15 cellular contexts compared by ENCODE assay signal in genomic region chr17:48294193-48294909, GRCh38.
DNase-seq lines count a peak whose midpoint lies in the region; ATAC-seq and TF ChIP-seq lines count a peak whose summit lies in the region.
"Had no signal": no experiment of that assay in that cellular context is flagged by ENCODE, and none has a peak within 500 bp of the region (broad histone marks: within the 10 kb centered on the region; RNA-seq: fewer than 3 reads in every experiment).

No MANE protein-coding gene starts in this region.

- no peak overlapping the region for H3K4me2 ChIP-seq in PC-9

- POLR2A ChIA-PET in PC-9 (lab: Charles Lee; ENCODE audit: unreplicated experiment) = no interaction called here

- peaks cover 45% of the 10 kb centered on the region for H3K4me1 Mint-ChIP-seq in activated naive CD4-positive, alpha-beta T cell treated with anti-CD3 and anti-CD28 coated beads, Interleukin-2, amount 10 ng/mL, durations not matched to agents 7 days and 5 days
- peaks cover 37% of the 10 kb centered on the region for H3K4me1 Mint-ChIP-seq in type B pancreatic cell (ENCODE audit: unreplicated experiment)

- H3K36me3 Mint-ChIP-seq in activated naive CD4-positive, alpha-beta T cell treated with anti-CD3 and anti-CD28 coated beads, Interleukin-2, amount 10 ng/mL, durations not matched to agents 7 days and 5 days = peaks cover 19% of the 10 kb centered on the region
- no peaks in the 10 kb centered on the region for H3K36me3 Mint-ChIP-seq in type B pancreatic cell

- intact Hi-C loops in PC-9 (cut with micrococcal nuclease; ENCODE audit: unreplicated experiment) = no loop called here

- peak overlapping the region; percentile 90 for H3K27ac Mint-ChIP-seq in activated naive CD4-positive, alpha-beta T cell treated with anti-CD3 and anti-CD28 coated beads, Interleukin-2, amount 10 ng/mL, durations not matched to agents 7 days and 5 days
- H3K27ac Mint-ChIP-seq in type B pancreatic cell = peak overlapping the region; percentile 79

- no peak overlapping the region for H3K4me3 ChIP-seq in PC-9
- H3K4me3 ChIP-seq: body of pancreas had no signal

- H3K27me3 Mint-ChIP-seq in activated naive CD4-positive, alpha-beta T cell treated with anti-CD3 and anti-CD28 coated beads, Interleukin-2, amount 10 ng/mL, durations not matched to agents 7 days and 5 days = no peaks in the 10 kb centered on the region
- peaks cover 4% of the 10 kb centered on the region for H3K27me3 Mint-ChIP-seq in type B pancreatic cell

- H3K27ac ChIP-seq in PC-9 (no peak overlapping the region), foreskin keratinocyte (no peak overlapping the region)

- peaks cover 31% of the 10 kb centered on the region for H3K4me1 ChIP-seq in PC-9 (replicated peaks; ENCODE audit: insufficient read depth)
- no peaks in the 10 kb centered on the region for H3K4me1 ChIP-seq in foreskin keratinocyte
- H3K4me1 ChIP-seq: BE2C had no signal

- BruUV-seq in PC-9 (replicated peaks; lab: Mats Ljungman, UMichigan) = no TSS peak

- no peak for TF ChIP-seq CTCF in PC-9 (conservative IDR thresholded peaks at IDR 0.05)
- TF ChIP-seq CTCF in type B pancreatic cell (conservative IDR thresholded peaks at IDR 0.05) = no peak
- TF ChIP-seq CTCF in foreskin keratinocyte (conservative IDR thresholded peaks at IDR 0.05) = no peak

- ATAC-seq in foreskin keratinocyte = no peak
- ATAC-seq: body of pancreas had no signal

- no peaks in the 10 kb centered on the region for H3K27me3 ChIP-seq in PC-9 (ENCODE audit: insufficient read depth, low read depth)
- peaks cover 99% of the 10 kb centered on the region for H3K27me3 ChIP-seq in foreskin keratinocyte
- H3K27me3 ChIP-seq: body of pancreas had no signal

- peak overlapping the region; percentile 65 for H3K4me3 Mint-ChIP-seq in activated naive CD4-positive, alpha-beta T cell treated with anti-CD3 and anti-CD28 coated beads, Interleukin-2, amount 10 ng/mL, durations not matched to agents 7 days and 5 days
- H3K4me3 Mint-ChIP-seq in type B pancreatic cell = peak overlapping the region; percentile 77

- H3F3A ChIP-seq in PC-9 (ENCODE audit: insufficient read depth, low read depth) = peaks cover 3% of the 10 kb centered on the region; the same call in 1 of the 2 replicates

- H4K20me1 ChIP-seq in PC-9 (ENCODE audit: insufficient read depth) = no peaks in the 10 kb centered on the region

- peak overlapping the region; percentile 53; the same call in 1 of the 2 replicates for H2AFZ ChIP-seq in PC-9

- CTCF ChIA-PET in activated naive CD4-positive, alpha-beta T cell treated with anti-CD3 and anti-CD28 coated beads, Interleukin-2, amount 10 ng/mL, durations not matched to agents 7 days and 5 days (lab: Charles Lee) = interaction anchor here (0.9 to 3.0 kb wide), 6 partner anchors 14 to 318 kb away, joined by 3 to 12 read pairs (median 3); no protein-coding TSS in a partner anchor
- CTCF ChIA-PET in PC-9 (lab: Charles Lee) = no interaction called here

- H3K36me3 ChIP-seq in PC-9 (ENCODE audit: low read depth) = no peaks in the 10 kb centered on the region
- H3K36me3 ChIP-seq: BE2C had no signal

- DNase-seq in activated naive CD4-positive, alpha-beta T cell treated with anti-CD3 and anti-CD28 coated beads, Interleukin-2, amount 10 ng/mL, durations not matched to agents 7 days and 5 days = no peak
- no peak for DNase-seq in activated naive CD4-positive, alpha-beta T cell treated with anti-CD3 and anti-CD28 coated beads, Interleukin-2, amount 50 U/mL, for 16 hours
- DNase-seq in PC-9 (no peak), type B pancreatic cell (ENCODE audit: extremely low spot score, unreplicated experiment) (no peak), foreskin keratinocyte (no peak), Ammon's horn (ENCODE audit: low spot score) (no peak)
- DNase-seq in central memory CD4-positive, alpha-beta T cell = peak; percentile 46
- DNase-seq in stimulated activated CD4-positive, alpha-beta T cell treated with anti-CD3 and anti-CD28 coated beads, Interleukin-12 subunit alpha, Interleukin-12 subunit beta, amount 100 ng/mL, for 4 hours = no peak
- DNase-seq: activated CD8-positive, alpha-beta memory T cell treated with anti-CD3 and anti-CD28 coated beads, Interleukin-2, amount 50 U/mL, for 4 hours; BE2C; body of pancreas; GOT3; kidney glomerular epithelial cell; stimulated activated CD4-positive, alpha-beta T cell treated with anti-CD3 and anti-CD28 coated beads, Interleukin-4, amount 100 ng/mL, for 1 hour; T1000 had no signal

- H3K79me2 ChIP-seq in PC-9 (ENCODE audit: low read depth) = no peaks in the 10 kb centered on the region

- no peaks in the 10 kb centered on the region; the same call in 1 of the 2 replicates for H3K9me3 ChIP-seq in PC-9 (ENCODE audit: insufficient read depth, low read depth)
- H3K9me3 ChIP-seq: BE2C, body of pancreas had no signal

- no peaks in the 10 kb centered on the region for H3K9me3 Mint-ChIP-seq in activated naive CD4-positive, alpha-beta T cell treated with anti-CD3 and anti-CD28 coated beads, Interleukin-2, amount 10 ng/mL, durations not matched to agents 7 days and 5 days
- H3K9me3 Mint-ChIP-seq in type B pancreatic cell = no peaks in the 10 kb centered on the region

- H3K9me2 ChIP-seq in PC-9 (ENCODE audit: insufficient read depth) = no peaks in the 10 kb centered on the region
